1 cellular context compared by ENCODE assay signal in the genomic region with DNA sequence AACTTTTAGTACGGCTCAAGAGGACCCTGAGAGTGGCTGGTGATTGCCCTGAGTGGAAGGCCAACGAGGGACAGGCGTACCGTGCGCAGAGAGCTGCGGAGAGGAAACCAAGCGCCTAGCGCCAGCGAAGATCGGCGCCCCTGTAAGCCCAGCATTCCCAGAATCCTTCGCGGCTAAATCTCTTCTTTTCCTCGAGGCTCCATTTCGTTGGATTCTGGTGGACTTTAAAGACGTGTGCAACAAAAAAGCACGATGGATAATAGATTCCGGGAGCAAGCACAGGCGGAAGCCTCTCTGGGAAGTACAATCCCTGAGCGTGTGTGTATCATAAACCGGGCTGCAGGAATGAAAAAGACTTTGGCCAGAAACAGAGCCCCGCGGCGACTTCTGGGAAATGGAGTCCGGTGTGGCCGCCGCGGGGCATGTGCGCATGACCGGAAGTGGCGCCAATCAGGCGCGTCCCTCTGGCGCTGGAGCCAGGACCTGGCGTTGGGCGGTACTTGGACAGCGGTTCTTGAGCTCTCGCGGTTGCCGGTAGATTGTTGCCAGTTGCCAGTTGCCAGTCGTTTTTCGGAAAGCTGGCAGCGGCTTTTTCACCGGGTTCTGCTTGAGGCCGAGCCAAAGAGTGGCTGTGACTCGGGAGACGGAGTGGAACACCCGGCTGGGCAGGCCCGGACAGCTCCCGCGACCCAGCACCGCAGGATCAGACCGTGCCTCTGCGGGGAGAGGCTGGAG.
TF ChIP-seq lines count a peak whose summit lies in the region.

A gene (plus strand): TSS at position 449 of the 735 bp plus-strand sequence. CDS start 406 bp downstream, outside the sequence.

TF ChIP-seq in K562, 482 proteins besides CTCF, POLR2A, EP300 and RAD21 (continued from another document and continues in another):
- TF ChIP-seq, protein P1, sequence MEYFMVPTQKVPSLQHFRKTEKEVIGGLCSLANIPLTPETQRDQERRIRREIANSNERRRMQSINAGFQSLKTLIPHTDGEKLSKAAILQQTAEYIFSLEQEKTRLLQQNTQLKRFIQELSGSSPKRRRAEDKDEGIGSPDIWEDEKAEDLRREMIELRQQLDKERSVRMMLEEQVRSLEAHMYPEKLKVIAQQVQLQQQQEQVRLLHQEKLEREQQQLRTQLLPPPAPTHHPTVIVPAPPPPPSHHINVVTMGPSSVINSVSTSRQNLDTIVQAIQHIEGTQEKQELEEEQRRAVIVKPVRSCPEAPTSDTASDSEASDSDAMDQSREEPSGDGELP (CRISPR knock-in tag; IDR thresholded peaks at IDR 0.05; ENCODE audit: borderline replicate concordance): peak; percentile 55
- TF ChIP-seq, protein P2, sequence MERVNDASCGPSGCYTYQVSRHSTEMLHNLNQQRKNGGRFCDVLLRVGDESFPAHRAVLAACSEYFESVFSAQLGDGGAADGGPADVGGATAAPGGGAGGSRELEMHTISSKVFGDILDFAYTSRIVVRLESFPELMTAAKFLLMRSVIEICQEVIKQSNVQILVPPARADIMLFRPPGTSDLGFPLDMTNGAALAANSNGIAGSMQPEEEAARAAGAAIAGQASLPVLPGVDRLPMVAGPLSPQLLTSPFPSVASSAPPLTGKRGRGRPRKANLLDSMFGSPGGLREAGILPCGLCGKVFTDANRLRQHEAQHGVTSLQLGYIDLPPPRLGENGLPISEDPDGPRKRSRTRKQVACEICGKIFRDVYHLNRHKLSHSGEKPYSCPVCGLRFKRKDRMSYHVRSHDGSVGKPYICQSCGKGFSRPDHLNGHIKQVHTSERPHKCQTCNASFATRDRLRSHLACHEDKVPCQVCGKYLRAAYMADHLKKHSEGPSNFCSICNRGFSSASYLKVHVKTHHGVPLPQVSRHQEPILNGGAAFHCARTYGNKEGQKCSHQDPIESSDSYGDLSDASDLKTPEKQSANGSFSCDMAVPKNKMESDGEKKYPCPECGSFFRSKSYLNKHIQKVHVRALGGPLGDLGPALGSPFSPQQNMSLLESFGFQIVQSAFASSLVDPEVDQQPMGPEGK (CRISPR knock-in tag; IDR thresholded peaks at IDR 0.05; ENCODE audit: borderline replicate concordance): no peak
- TF ChIP-seq SMAD1 (IDR thresholded peaks at IDR 0.05; ENCODE audit: low read depth, low read length, partially characterized antibody): peak; percentile 39
- peak; percentile 76; the same call in 1 of the 2 replicates for TF ChIP-seq KLF1 (tag; IDR thresholded peaks at IDR 0.05)
- TF ChIP-seq, protein P3, sequence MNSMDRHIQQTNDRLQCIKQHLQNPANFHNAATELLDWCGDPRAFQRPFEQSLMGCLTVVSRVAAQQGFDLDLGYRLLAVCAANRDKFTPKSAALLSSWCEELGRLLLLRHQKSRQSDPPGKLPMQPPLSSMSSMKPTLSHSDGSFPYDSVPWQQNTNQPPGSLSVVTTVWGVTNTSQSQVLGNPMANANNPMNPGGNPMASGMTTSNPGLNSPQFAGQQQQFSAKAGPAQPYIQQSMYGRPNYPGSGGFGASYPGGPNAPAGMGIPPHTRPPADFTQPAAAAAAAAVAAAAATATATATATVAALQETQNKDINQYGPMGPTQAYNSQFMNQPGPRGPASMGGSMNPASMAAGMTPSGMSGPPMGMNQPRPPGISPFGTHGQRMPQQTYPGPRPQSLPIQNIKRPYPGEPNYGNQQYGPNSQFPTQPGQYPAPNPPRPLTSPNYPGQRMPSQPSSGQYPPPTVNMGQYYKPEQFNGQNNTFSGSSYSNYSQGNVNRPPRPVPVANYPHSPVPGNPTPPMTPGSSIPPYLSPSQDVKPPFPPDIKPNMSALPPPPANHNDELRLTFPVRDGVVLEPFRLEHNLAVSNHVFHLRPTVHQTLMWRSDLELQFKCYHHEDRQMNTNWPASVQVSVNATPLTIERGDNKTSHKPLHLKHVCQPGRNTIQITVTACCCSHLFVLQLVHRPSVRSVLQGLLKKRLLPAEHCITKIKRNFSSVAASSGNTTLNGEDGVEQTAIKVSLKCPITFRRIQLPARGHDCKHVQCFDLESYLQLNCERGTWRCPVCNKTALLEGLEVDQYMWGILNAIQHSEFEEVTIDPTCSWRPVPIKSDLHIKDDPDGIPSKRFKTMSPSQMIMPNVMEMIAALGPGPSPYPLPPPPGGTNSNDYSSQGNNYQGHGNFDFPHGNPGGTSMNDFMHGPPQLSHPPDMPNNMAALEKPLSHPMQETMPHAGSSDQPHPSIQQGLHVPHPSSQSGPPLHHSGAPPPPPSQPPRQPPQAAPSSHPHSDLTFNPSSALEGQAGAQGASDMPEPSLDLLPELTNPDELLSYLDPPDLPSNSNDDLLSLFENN (IDR thresholded peaks at IDR 0.05; ENCODE audit: low read depth in 2 of 2, low read length in 2 of 2): peak in 1 of 2 experiments; percentile 74; a peak in 2 of 4 replicates
- TF ChIP-seq, protein P4, sequence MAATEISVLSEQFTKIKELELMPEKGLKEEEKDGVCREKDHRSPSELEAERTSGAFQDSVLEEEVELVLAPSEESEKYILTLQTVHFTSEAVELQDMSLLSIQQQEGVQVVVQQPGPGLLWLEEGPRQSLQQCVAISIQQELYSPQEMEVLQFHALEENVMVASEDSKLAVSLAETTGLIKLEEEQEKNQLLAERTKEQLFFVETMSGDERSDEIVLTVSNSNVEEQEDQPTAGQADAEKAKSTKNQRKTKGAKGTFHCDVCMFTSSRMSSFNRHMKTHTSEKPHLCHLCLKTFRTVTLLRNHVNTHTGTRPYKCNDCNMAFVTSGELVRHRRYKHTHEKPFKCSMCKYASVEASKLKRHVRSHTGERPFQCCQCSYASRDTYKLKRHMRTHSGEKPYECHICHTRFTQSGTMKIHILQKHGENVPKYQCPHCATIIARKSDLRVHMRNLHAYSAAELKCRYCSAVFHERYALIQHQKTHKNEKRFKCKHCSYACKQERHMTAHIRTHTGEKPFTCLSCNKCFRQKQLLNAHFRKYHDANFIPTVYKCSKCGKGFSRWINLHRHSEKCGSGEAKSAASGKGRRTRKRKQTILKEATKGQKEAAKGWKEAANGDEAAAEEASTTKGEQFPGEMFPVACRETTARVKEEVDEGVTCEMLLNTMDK (IDR thresholded peaks at IDR 0.05; ENCODE audit: borderline replicate concordance, insufficient read depth, low read depth, low read length, poor library complexity, severe bottlenecking): peak; percentile 17
- TF ChIP-seq, protein P5, sequence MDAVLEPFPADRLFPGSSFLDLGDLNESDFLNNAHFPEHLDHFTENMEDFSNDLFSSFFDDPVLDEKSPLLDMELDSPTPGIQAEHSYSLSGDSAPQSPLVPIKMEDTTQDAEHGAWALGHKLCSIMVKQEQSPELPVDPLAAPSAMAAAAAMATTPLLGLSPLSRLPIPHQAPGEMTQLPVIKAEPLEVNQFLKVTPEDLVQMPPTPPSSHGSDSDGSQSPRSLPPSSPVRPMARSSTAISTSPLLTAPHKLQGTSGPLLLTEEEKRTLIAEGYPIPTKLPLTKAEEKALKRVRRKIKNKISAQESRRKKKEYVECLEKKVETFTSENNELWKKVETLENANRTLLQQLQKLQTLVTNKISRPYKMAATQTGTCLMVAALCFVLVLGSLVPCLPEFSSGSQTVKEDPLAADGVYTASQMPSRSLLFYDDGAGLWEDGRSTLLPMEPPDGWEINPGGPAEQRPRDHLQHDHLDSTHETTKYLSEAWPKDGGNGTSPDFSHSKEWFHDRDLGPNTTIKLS (IDR thresholded peaks at IDR 0.05; ENCODE audit: borderline replicate concordance, low read depth): peak; percentile 90; the same call in 1 of the 2 replicates
- TF ChIP-seq POLR3A (IDR thresholded peaks at IDR 0.05; ENCODE audit: borderline replicate concordance, extremely low read depth, insufficient read depth, insufficient read length): no peak
- TF ChIP-seq, protein P6, sequence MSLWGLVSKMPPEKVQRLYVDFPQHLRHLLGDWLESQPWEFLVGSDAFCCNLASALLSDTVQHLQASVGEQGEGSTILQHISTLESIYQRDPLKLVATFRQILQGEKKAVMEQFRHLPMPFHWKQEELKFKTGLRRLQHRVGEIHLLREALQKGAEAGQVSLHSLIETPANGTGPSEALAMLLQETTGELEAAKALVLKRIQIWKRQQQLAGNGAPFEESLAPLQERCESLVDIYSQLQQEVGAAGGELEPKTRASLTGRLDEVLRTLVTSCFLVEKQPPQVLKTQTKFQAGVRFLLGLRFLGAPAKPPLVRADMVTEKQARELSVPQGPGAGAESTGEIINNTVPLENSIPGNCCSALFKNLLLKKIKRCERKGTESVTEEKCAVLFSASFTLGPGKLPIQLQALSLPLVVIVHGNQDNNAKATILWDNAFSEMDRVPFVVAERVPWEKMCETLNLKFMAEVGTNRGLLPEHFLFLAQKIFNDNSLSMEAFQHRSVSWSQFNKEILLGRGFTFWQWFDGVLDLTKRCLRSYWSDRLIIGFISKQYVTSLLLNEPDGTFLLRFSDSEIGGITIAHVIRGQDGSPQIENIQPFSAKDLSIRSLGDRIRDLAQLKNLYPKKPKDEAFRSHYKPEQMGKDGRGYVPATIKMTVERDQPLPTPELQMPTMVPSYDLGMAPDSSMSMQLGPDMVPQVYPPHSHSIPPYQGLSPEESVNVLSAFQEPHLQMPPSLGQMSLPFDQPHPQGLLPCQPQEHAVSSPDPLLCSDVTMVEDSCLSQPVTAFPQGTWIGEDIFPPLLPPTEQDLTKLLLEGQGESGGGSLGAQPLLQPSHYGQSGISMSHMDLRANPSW (CRISPR knock-in tag; IDR thresholded peaks at IDR 0.05): no peak
- no peak for TF ChIP-seq SMARCC2 (IDR thresholded peaks at IDR 0.05; ENCODE audit: low read depth)
- peak; percentile 44; the same call in 1 of the 2 replicates for TF ChIP-seq RB1 (IDR thresholded peaks at IDR 0.05; ENCODE audit: low read depth)
- TF ChIP-seq, protein P7, sequence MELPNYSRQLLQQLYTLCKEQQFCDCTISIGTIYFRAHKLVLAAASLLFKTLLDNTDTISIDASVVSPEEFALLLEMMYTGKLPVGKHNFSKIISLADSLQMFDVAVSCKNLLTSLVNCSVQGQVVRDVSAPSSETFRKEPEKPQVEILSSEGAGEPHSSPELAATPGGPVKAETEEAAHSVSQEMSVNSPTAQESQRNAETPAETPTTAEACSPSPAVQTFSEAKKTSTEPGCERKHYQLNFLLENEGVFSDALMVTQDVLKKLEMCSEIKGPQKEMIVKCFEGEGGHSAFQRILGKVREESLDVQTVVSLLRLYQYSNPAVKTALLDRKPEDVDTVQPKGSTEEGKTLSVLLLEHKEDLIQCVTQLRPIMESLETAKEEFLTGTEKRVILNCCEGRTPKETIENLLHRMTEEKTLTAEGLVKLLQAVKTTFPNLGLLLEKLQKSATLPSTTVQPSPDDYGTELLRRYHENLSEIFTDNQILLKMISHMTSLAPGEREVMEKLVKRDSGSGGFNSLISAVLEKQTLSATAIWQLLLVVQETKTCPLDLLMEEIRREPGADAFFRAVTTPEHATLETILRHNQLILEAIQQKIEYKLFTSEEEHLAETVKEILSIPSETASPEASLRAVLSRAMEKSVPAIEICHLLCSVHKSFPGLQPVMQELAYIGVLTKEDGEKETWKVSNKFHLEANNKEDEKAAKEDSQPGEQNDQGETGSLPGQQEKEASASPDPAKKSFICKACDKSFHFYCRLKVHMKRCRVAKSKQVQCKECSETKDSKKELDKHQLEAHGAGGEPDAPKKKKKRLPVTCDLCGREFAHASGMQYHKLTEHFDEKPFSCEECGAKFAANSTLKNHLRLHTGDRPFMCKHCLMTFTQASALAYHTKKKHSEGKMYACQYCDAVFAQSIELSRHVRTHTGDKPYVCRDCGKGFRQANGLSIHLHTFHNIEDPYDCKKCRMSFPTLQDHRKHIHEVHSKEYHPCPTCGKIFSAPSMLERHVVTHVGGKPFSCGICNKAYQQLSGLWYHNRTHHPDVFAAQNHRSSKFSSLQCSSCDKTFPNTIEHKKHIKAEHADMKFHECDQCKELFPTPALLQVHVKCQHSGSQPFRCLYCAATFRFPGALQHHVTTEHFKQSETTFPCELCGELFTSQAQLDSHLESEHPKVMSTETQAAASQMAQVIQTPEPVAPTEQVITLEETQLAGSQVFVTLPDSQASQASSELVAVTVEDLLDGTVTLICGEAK (IDR thresholded peaks at IDR 0.05): peak; percentile 92
- TF ChIP-seq, protein P7 (CRISPR knock-in tag; IDR thresholded peaks at IDR 0.05): no peak
- TF ChIP-seq CREM (IDR thresholded peaks at IDR 0.05; ENCODE audit: low read depth): peak; percentile 99
- TF ChIP-seq KDM5B (IDR thresholded peaks at IDR 0.05; ENCODE audit: insufficient replicate concordance, low read depth, low read length): peak; percentile 96
- TF ChIP-seq, protein P8, sequence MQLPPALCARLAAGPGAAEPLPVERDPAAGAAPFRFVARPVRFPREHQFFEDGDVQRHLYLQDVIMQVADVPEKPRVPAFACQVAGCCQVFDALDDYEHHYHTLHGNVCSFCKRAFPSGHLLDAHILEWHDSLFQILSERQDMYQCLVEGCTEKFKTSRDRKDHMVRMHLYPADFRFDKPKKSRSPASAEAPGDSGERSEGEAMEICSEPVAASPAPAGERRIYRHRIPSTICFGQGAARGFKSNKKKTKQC (CRISPR knock-in tag; IDR thresholded peaks at IDR 0.05): peak; percentile 23; the same call in 1 of the 2 replicates
- TF ChIP-seq SMAD2 (IDR thresholded peaks at IDR 0.05; ENCODE audit: low read depth, low read length): no peak
- TF ChIP-seq KAT7 (CRISPR knock-in tag; IDR thresholded peaks at IDR 0.05; ENCODE audit: borderline replicate concordance): no peak
- no peak for TF ChIP-seq NR2C2 (CRISPR knock-in tag; IDR thresholded peaks at IDR 0.05)
- TF ChIP-seq NR2C2 (tag; IDR thresholded peaks at IDR 0.05): peak; percentile 78
- TF ChIP-seq POLR2B (IDR thresholded peaks at IDR 0.05; ENCODE audit: low read depth, partially characterized antibody): peak; percentile 70
- TF ChIP-seq POLR2G (IDR thresholded peaks at IDR 0.05; ENCODE audit: low read depth, low read length): peak; percentile 88
- no peak for TF ChIP-seq MCM5 (IDR thresholded peaks at IDR 0.05; ENCODE audit: low read depth)
